1 cellular context compared by ENCODE assay signal in the genomic region with DNA sequence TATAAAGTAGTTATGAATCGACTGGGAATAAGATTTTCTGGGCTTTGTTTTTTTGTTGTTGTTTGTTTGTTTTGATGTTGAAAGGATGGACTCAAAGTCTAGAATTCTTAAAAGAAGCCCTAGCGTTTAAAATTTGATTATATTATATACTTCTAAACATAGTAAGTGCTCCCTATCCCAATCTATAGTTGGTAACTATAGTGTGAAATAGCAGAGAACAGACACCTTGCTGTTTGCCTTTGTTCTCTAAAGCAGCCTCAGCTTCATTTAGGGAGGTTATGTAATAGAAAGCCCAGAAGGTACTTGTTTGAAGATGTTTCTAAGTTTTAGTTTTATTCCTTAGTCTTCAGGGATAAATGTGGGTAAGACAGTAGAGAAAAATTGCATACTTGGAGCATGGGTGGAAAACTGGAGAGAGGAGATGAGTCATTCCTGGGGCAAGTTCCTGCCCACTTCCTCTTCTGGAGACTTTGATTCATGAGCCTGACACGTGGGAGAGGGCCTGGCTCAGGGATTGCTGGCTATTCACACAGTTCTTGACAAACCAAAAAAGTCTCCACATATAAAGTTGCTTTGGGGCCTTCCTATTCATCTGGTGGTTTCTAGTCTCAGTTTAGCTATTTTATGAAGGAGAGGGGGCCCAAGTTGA.
TF ChIP-seq lines count a peak whose summit lies in the region.

No MANE protein-coding gene starts in this region.

TF ChIP-seq in HepG2, 621 proteins besides CTCF, POLR2A, EP300 and RAD21 (continued from another document and continues in another):
- TF ChIP-seq ZNF800 (CRISPR knock-in tag; IDR thresholded peaks at IDR 0.05) (0 out of 2 replicates have a peak, but pooled peaks have one; percentile 45), ZSCAN21 (CRISPR knock-in tag; IDR thresholded peaks at IDR 0.05; ENCODE audit: borderline replicate concordance) (0 out of 2 replicates have a peak, but pooled peaks have one; percentile 27), SOX6 (IDR thresholded peaks at IDR 0.05) (no peak), SOX6 (CRISPR knock-in tag; IDR thresholded peaks at IDR 0.05) (peak; percentile 29; the same call in 1 of the 2 replicates), EHMT2 (IDR thresholded peaks at IDR 0.05; ENCODE audit: borderline replicate concordance, low read depth, low read length) (no peak), KLF13 (CRISPR knock-in tag; IDR thresholded peaks at IDR 0.05) (no peak), LBX2 (CRISPR knock-in tag; IDR thresholded peaks at IDR 0.05; ENCODE audit: borderline replicate concordance) (no peak), ZNF333 (CRISPR knock-in tag; IDR thresholded peaks at IDR 0.05; ENCODE audit: borderline replicate concordance) (no peak), ZMYM4 (CRISPR knock-in tag; IDR thresholded peaks at IDR 0.05) (peak; percentile 78), GATA4 (IDR thresholded peaks at IDR 0.05; ENCODE audit: borderline replicate concordance, low read depth) (no peak), HDAC2 (CRISPR knock-in tag; IDR thresholded peaks at IDR 0.05) (peak; percentile 58; the same call in 1 of the 2 replicates), MNT (IDR thresholded peaks at IDR 0.05) (peak; percentile 41; the same call in 1 of the 2 replicates), ZNF580 (CRISPR knock-in tag; IDR thresholded peaks at IDR 0.05; ENCODE audit: borderline replicate concordance, low read depth) (peak; percentile 86; the same call in 1 of the 2 replicates), FOSL2 (CRISPR knock-in tag; IDR thresholded peaks at IDR 0.05) (peak; percentile 99), NFYC (CRISPR knock-in tag; IDR thresholded peaks at IDR 0.05) (no peak), ZMAT3 (CRISPR knock-in tag; conservative IDR thresholded peaks at IDR 0.05) (0 out of 2 replicates have a peak, but pooled peaks have one; percentile 55), ZNF24 (IDR thresholded peaks at IDR 0.05) (no peak), SRF (IDR thresholded peaks at IDR 0.05; ENCODE audit: low read depth, low read length) (no peak), FOXC1 (CRISPR knock-in tag; IDR thresholded peaks at IDR 0.05; ENCODE audit: borderline replicate concordance) (no peak), ZNF761 (CRISPR knock-in tag; conservative IDR thresholded peaks at IDR 0.05) (no peak), HMGXB4 (CRISPR knock-in tag; IDR thresholded peaks at IDR 0.05; ENCODE audit: borderline replicate concordance in 1 of 2, low read depth in 1 of 2) (peak in 1 of 2 experiments; percentile 61; a peak in 1 of 4 replicates), KAT8 (CRISPR knock-in tag; IDR thresholded peaks at IDR 0.05) (peak; percentile 63), ZNF614 (CRISPR knock-in tag; IDR thresholded peaks at IDR 0.05; ENCODE audit: borderline replicate concordance) (0 out of 2 replicates have a peak, but pooled peaks have one; percentile 63), HMG20B (CRISPR knock-in tag; conservative IDR thresholded peaks at IDR 0.05) (0 out of 2 replicates have a peak, but pooled peaks have one; percentile 24), KLF15 (CRISPR knock-in tag; IDR thresholded peaks at IDR 0.05; ENCODE audit: borderline replicate concordance) (no peak), FOXA3 (CRISPR knock-in tag; IDR thresholded peaks at IDR 0.05) (peak; percentile 54), PHF21A (CRISPR knock-in tag; IDR thresholded peaks at IDR 0.05) (peak; percentile 38; the same call in 1 of the 2 replicates), ZNF337 (CRISPR knock-in tag; IDR thresholded peaks at IDR 0.05; ENCODE audit: borderline replicate concordance, low read depth) (0 out of 2 replicates have a peak, but pooled peaks have one; percentile 30), FIP1L1 (IDR thresholded peaks at IDR 0.05; ENCODE audit: borderline replicate concordance, insufficient read depth, low read depth, low read length) (no peak), ZNF317 (CRISPR knock-in tag; IDR thresholded peaks at IDR 0.05) (0 out of 2 replicates have a peak, but pooled peaks have one; percentile 40), KAT7 (CRISPR knock-in tag; IDR thresholded peaks at IDR 0.05; ENCODE audit: borderline replicate concordance) (peak; percentile 39; the same call in 1 of the 2 replicates), ZUFSP (CRISPR knock-in tag; IDR thresholded peaks at IDR 0.05; ENCODE audit: borderline replicate concordance) (no peak), ZNF138 (CRISPR knock-in tag; IDR thresholded peaks at IDR 0.05; ENCODE audit: low read depth) (no peak), YEATS4 (CRISPR knock-in tag; IDR thresholded peaks at IDR 0.05; ENCODE audit: borderline replicate concordance) (no peak; the same call in 1 of the 2 replicates), ATRX (CRISPR knock-in tag; IDR thresholded peaks at IDR 0.05; ENCODE audit: borderline replicate concordance) (no peak), MIXL1 (CRISPR knock-in tag; IDR thresholded peaks at IDR 0.05) (peak; percentile 73), IRF9 (CRISPR knock-in tag; IDR thresholded peaks at IDR 0.05; ENCODE audit: borderline replicate concordance) (0 out of 2 replicates have a peak, but pooled peaks have one; percentile 30), ARNTL (CRISPR knock-in tag; IDR thresholded peaks at IDR 0.05) (peak; percentile 70; the same call in 1 of the 2 replicates), SNRNP70 (IDR thresholded peaks at IDR 0.05; ENCODE audit: low read depth, low read length) (no peak), ZNF510 (CRISPR knock-in tag; IDR thresholded peaks at IDR 0.05; ENCODE audit: low read depth) (peak; percentile 53; the same call in 1 of the 2 replicates), ZNF672 (CRISPR knock-in tag; IDR thresholded peaks at IDR 0.05) (no peak), ZNF264 (CRISPR knock-in tag; IDR thresholded peaks at IDR 0.05) (no peak), ZFP37 (CRISPR knock-in tag; IDR thresholded peaks at IDR 0.05; ENCODE audit: borderline replicate concordance) (peak; percentile 81; the same call in 1 of the 2 replicates), ASH2L (IDR thresholded peaks at IDR 0.05; ENCODE audit: insufficient read length, low read depth, low read length) (peak; percentile 42), MAFG (CRISPR knock-in tag; IDR thresholded peaks at IDR 0.05) (no peak), ZNF382 (CRISPR knock-in tag; IDR thresholded peaks at IDR 0.05; ENCODE audit: borderline replicate concordance) (no peak), PTBP1 (IDR thresholded peaks at IDR 0.05; ENCODE audit: low read depth, low read length, poor library complexity, severe bottlenecking) (no peak), ZNF549 (CRISPR knock-in tag; IDR thresholded peaks at IDR 0.05) (no peak)
- TF ChIP-seq, protein P1, sequence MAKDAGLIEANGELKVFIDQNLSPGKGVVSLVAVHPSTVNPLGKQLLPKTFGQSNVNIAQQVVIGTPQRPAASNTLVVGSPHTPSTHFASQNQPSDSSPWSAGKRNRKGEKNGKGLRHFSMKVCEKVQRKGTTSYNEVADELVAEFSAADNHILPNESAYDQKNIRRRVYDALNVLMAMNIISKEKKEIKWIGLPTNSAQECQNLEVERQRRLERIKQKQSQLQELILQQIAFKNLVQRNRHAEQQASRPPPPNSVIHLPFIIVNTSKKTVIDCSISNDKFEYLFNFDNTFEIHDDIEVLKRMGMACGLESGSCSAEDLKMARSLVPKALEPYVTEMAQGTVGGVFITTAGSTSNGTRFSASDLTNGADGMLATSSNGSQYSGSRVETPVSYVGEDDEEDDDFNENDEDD (CRISPR knock-in tag; IDR thresholded peaks at IDR 0.05; ENCODE audit: borderline replicate concordance): peak; percentile 76; the same call in 1 of the 2 replicates
- TF ChIP-seq, protein P2, sequence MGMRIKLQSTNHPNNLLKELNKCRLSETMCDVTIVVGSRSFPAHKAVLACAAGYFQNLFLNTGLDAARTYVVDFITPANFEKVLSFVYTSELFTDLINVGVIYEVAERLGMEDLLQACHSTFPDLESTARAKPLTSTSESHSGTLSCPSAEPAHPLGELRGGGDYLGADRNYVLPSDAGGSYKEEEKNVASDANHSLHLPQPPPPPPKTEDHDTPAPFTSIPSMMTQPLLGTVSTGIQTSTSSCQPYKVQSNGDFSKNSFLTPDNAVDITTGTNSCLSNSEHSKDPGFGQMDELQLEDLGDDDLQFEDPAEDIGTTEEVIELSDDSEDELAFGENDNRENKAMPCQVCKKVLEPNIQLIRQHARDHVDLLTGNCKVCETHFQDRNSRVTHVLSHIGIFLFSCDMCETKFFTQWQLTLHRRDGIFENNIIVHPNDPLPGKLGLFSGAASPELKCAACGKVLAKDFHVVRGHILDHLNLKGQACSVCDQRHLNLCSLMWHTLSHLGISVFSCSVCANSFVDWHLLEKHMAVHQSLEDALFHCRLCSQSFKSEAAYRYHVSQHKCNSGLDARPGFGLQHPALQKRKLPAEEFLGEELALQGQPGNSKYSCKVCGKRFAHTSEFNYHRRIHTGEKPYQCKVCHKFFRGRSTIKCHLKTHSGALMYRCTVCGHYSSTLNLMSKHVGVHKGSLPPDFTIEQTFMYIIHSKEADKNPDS (CRISPR knock-in tag; IDR thresholded peaks at IDR 0.05): no peak
- TF ChIP-seq, protein P3, sequence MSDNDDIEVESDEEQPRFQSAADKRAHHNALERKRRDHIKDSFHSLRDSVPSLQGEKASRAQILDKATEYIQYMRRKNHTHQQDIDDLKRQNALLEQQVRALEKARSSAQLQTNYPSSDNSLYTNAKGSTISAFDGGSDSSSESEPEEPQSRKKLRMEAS (IDR thresholded peaks at IDR 0.05): peak; percentile 96
- TF ChIP-seq, protein P4, sequence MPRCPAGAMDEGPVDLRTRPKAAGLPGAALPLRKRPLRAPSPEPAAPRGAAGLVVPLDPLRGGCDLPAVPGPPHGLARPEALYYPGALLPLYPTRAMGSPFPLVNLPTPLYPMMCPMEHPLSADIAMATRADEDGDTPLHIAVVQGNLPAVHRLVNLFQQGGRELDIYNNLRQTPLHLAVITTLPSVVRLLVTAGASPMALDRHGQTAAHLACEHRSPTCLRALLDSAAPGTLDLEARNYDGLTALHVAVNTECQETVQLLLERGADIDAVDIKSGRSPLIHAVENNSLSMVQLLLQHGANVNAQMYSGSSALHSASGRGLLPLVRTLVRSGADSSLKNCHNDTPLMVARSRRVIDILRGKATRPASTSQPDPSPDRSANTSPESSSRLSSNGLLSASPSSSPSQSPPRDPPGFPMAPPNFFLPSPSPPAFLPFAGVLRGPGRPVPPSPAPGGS (CRISPR knock-in tag; IDR thresholded peaks at IDR 0.05): no peak
